6 cellular contexts compared by ENCODE assay signal in genomic region chr22:39063904-39064303, GRCh38. TPM values are rescaled to one million over a fixed set of nuclear protein-coding genes. Genes with fewer than 3 reads are reported as not detected.
"Had no signal": no experiment of that assay in that cellular context is flagged by ENCODE, and none has a peak within 500 bp of the region (broad histone marks: within the 10 kb centered on the region; RNA-seq: fewer than 3 reads in every experiment).

No MANE protein-coding gene starts in this region.

RNA-seq across cellular contexts. Expression of gene APOBEC3H, which starts 33.1 kb away (rescaled TPM):
- total RNA-seq: ascending aorta, lower leg skin, mesenteric fat pad, osteocyte, psoas muscle, temporal lobe had no signal
